12 cellular contexts compared by ENCODE assay signal in the genomic region with DNA sequence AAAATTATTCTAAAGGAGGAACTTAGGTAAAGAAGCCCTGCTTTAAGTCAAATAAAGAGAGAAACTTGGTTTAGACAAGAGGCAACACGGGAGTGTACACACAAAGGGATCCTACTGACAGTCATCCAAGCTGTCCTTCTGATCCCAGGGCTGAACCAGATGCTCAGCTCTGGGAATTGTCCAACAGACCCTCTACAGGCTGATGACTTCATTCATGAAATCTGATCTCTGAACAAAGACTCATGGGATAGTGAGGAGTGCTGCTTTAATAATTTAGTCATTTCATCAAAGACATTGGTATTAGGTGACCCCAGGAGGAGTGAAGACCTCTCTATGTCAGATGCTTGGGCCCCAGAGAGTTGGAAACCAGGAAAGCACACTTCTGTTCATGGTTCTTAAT.
DNase-seq lines count a peak whose midpoint lies in the region; ATAC-seq and TF ChIP-seq lines count a peak whose summit lies in the region.
"Had no signal": no experiment of that assay in that cellular context is flagged by ENCODE, and none has a peak within 500 bp of the region (broad histone marks: within the 10 kb centered on the region; RNA-seq: fewer than 3 reads in every experiment).

No MANE protein-coding gene starts in this region.

- peaks cover 7% of the 10 kb centered on the region; the same call in 2 of the 3 replicates for H3K4me1 Mint-ChIP-seq in GM23338

- TF ChIP-seq CTCF in AG04450 (IDR thresholded peaks at IDR 0.05; ENCODE audit: low read depth, low read length) (no peak), DOHH2 (IDR thresholded peaks at IDR 0.05; ENCODE audit: low read depth, low read length, poor library complexity, severe bottlenecking) (no peak), GM23338 (conservative IDR thresholded peaks at IDR 0.05; ENCODE audit: low read depth in 2 of 2) (no peak)

- H3K4me3 ChIP-seq in AG04450 (ENCODE audit: low read depth, low read length), result no peak overlapping the region
- H3K4me3 ChIP-seq in DOHH2 (ENCODE audit: low read length), result peak overlapping the region; percentile 37; the same call in 1 of the 2 replicates
- H3K4me3 ChIP-seq in effector memory CD4-positive, alpha-beta T cell (ENCODE audit: insufficient read depth, low read depth, low read length, poor library complexity, severe bottlenecking), result no peak overlapping the region
- H3K4me3 ChIP-seq in GM23338, result no peak overlapping the region
- H3K4me3 ChIP-seq: SK-N-MC had no signal

- POLR2A ChIA-PET in AG04450 (lab: Yijun Ruan, JAX), result no interaction called here

- peaks cover 99% of the 10 kb centered on the region for H3K4me1 ChIP-seq in DOHH2 (ENCODE audit: control insufficient read depth, low read length)
- H3K4me1 ChIP-seq in effector memory CD4-positive, alpha-beta T cell (ENCODE audit: control insufficient read depth, insufficient read depth, low read length, poor library complexity, severe bottlenecking), result peaks cover 69% of the 10 kb centered on the region
- H3K4me1 ChIP-seq in GM23338 (ENCODE audit: insufficient read depth), result peaks cover 8% of the 10 kb centered on the region; the same call in 1 of the 2 replicates

- H3K27ac Mint-ChIP-seq in GM23338, result no peak overlapping the region

- H3K9me2 ChIP-seq in DOHH2 (replicated peaks; ENCODE audit: control insufficient read depth, low read length) (no peaks in the 10 kb centered on the region), GM23338 (ENCODE audit: insufficient read depth) (no peaks in the 10 kb centered on the region)

- H3F3A ChIP-seq in DOHH2 (ENCODE audit: control insufficient read depth, insufficient read depth), result peaks cover 73% of the 10 kb centered on the region
- no peaks in the 10 kb centered on the region for H3F3A ChIP-seq in GM23338 (replicated peaks; ENCODE audit: low read depth)

- peak overlapping the region; percentile 87 for H3K4me2 ChIP-seq in DOHH2 (ENCODE audit: low read length)
- no peak overlapping the region for H3K4me2 ChIP-seq in GM23338

- no peak overlapping the region for H2AFZ ChIP-seq in GM23338

- no peaks in the 10 kb centered on the region for H3K9me3 Mint-ChIP-seq in GM23338

- peaks cover 36% of the 10 kb centered on the region for H3K36me3 Mint-ChIP-seq in GM23338 (ENCODE audit: low read depth)

- H3K79me2 ChIP-seq in DOHH2 (ENCODE audit: control insufficient read depth, low read length), result peaks cover 21% of the 10 kb centered on the region
- no peaks in the 10 kb centered on the region for H3K79me2 ChIP-seq in GM23338 (replicated peaks; ENCODE audit: insufficient read depth)

- no peaks in the 10 kb centered on the region for H3K27me3 Mint-ChIP-seq in GM23338 (ENCODE audit: insufficient read depth, low read depth, poor library complexity)

- H4K20me1 ChIP-seq in DOHH2 (ENCODE audit: control insufficient read depth, insufficient read depth, low read depth, low read length) (no peaks in the 10 kb centered on the region), GM23338 (replicated peaks; ENCODE audit: insufficient read depth) (no peaks in the 10 kb centered on the region)

- H3K4me3 Mint-ChIP-seq in GM23338, result no peak overlapping the region

- DNase-seq in AG04450 (ENCODE audit: low read depth, low spot score) (peak; percentile 26), NCI-H524 (lab: John Stamatoyannopoulos, UW) (peak; percentile 55 to 86), GM23338 (ENCODE audit: low spot score) (no peak), amygdala (lab: John Stamatoyannopoulos, UW) (no peak), NCI-H1417 treated with DMSO at 0.1 percent for 48 hours (lab: John Stamatoyannopoulos, UW) (no peak), SK-N-DZ (ENCODE audit: low spot score) (no peak)
- no peak for DNase-seq in effector memory CD4-positive, alpha-beta T cell
- DNase-seq: NCI-H1436 treated with DMSO at 0.1 percent for 48 hours, retina had no signal

- no peak for ATAC-seq in GM23338

- H3K27me3 ChIP-seq in AG04450 (ENCODE audit: control insufficient read depth, insufficient read depth, low read length) (no peaks in the 10 kb centered on the region), DOHH2 (ENCODE audit: control insufficient read depth, low read length) (no peaks in the 10 kb centered on the region), GM23338 (ENCODE audit: insufficient read depth) (no peaks in the 10 kb centered on the region)
- no peaks in the 10 kb centered on the region for H3K27me3 ChIP-seq in effector memory CD4-positive, alpha-beta T cell (replicated peaks; ENCODE audit: control insufficient read depth, insufficient read depth, low read length, poor library complexity, severe bottlenecking)

- no peak overlapping the region for H3K27ac ChIP-seq in AG04450 (ENCODE audit: low read depth, low read length)
- H3K27ac ChIP-seq in DOHH2 (ENCODE audit: low read depth, low read length), result peak overlapping the region; percentile 96
- peak overlapping the region; percentile 25 for H3K27ac ChIP-seq in effector memory CD4-positive, alpha-beta T cell (ENCODE audit: insufficient read depth, low read length, poor library complexity, severe bottlenecking)
- no peak overlapping the region for H3K27ac ChIP-seq in GM23338 (ENCODE audit: low read depth)
- H3K27ac ChIP-seq: C4-2B, SK-N-MC had no signal

- CTCF ChIA-PET in AG04450 (lab: Charles Lee), result interaction anchor here (1.6 to 2.2 kb wide), 2 partner anchors 8 to 154 kb away, joined by 6 to 7 read pairs; no protein-coding TSS in a partner anchor

- H3K9me3 ChIP-seq in AG04450 (ENCODE audit: control insufficient read depth, insufficient read depth, low read length) (no peaks in the 10 kb centered on the region), DOHH2 (ENCODE audit: control insufficient read depth, insufficient read depth, low read length) (no peaks in the 10 kb centered on the region)
- H3K9me3 ChIP-seq in effector memory CD4-positive, alpha-beta T cell (ENCODE audit: control insufficient read depth, low read length), result no peaks in the 10 kb centered on the region

- peaks cover 92% of the 10 kb centered on the region for H3K36me3 ChIP-seq in DOHH2 (ENCODE audit: control insufficient read depth, low read length)
- H3K36me3 ChIP-seq in effector memory CD4-positive, alpha-beta T cell (ENCODE audit: control insufficient read depth, insufficient read depth, low read length), result peaks cover 82% of the 10 kb centered on the region
- no peaks in the 10 kb centered on the region for H3K36me3 ChIP-seq in GM23338 (ENCODE audit: insufficient read depth)

TF ChIP-seq in GM23338, 12 proteins besides CTCF, POLR2A, EP300 and RAD21 (continues in another document):
- no peak for TF ChIP-seq CREB1 (CRISPR knock-in tag; IDR thresholded peaks at IDR 0.05; ENCODE audit: low read depth)
- TF ChIP-seq STAT1 (IDR thresholded peaks at IDR 0.05; ENCODE audit: unreplicated experiment), result no peak
- TF ChIP-seq EZH2 (IDR thresholded peaks at IDR 0.05; ENCODE audit: low read depth, unreplicated experiment), result no peak

Comparison
In these comparisons a context has a peak if more than half of its experiments do, and no peak if none do; other contexts are left out.
1. DNase-seq: peak in AG04450 (single experiment) and NCI-H524 (2 of 2); none in effector memory CD4-positive, alpha-beta T cell (0 of 3), GM23338 (single experiment), amygdala (0 of 56), NCI-H1417 treated with DMSO at 0.1 percent for 48 hours (single experiment) and SK-N-DZ (single experiment).
2. H3K27ac ChIP-seq: peak in DOHH2 (single experiment) and effector memory CD4-positive, alpha-beta T cell (single experiment); none in AG04450 (single experiment) and GM23338 (single experiment).